ENCODE assay signal across 8 cellular contexts in the genomic region with DNA sequence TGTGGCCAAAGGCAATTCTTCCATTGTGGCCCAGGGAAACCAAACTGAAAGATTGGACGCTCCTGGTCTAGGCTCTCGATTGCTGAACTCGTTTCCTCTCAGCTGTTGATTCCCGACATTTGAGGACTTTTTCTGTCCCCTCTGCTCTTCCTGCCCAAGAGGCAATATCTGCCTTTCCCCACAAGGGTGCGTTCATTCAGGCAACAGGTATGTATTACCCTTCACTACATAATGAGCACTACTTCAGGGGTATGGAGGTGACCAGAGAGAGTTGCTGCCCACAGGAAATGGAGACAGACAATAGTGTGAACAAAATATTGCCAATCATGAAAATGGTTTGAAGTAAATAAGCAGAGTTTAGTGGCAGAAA. TPM values are rescaled to one million over a fixed set of nuclear protein-coding genes. Genes with fewer than 3 reads are reported as not detected.
DNase-seq lines count a peak whose midpoint lies in the region; ATAC-seq, FAIRE-seq and TF ChIP-seq lines count a peak whose summit lies in the region.

No MANE protein-coding gene starts in this region.

- peak in 4 of 5 donors; percentile 26 to 41 (median 30) for DNase-seq in CD4-positive, alpha-beta memory T cell
- peak; percentile 63 for DNase-seq in Karpas-422
- peak; percentile 14 to 52 (median 31) for DNase-seq in K562 (ENCODE audit: extremely low read depth in 1 of 4, low spot score in 3 of 4)
- DNase-seq in myocyte (ENCODE audit: low read depth), result peak; percentile 16
- no peak for DNase-seq in NCI-H1092 treated with DMSO at 0.1 percent for 48 hours (lab: John Stamatoyannopoulos, UW)

- H3K4me1 Mint-ChIP-seq in CD4-positive, alpha-beta memory T cell, result peaks cover 6 to 11% (median 6%) of the 10 kb centered on the region in 4 donors

- no peaks in the 10 kb centered on the region for H3K36me3 ChIP-seq in CD4-positive, alpha-beta memory T cell (ENCODE audit: insufficient read depth, low read length)
- H3K36me3 ChIP-seq in Karpas-422 (ENCODE audit: insufficient read depth, low read length) (no peaks in the 10 kb centered on the region), K562 (ENCODE audit: control insufficient read depth, insufficient read depth, low read length) (no peaks in the 10 kb centered on the region)

- no TSS peak for BruUV-seq in K562 (replicated peaks; lab: Mats Ljungman, UMichigan)

- H3K4me3 ChIP-seq in CD4-positive, alpha-beta memory T cell (ENCODE audit: low read length in 2 of 2), result peak overlapping the region in 1 of 2 donors; percentile 23
- H3K4me3 ChIP-seq in Karpas-422 (ENCODE audit: low read length) (no peak overlapping the region), K562 (no peak overlapping the region)

- H3K9me3 ChIP-seq in CD4-positive, alpha-beta memory T cell (ENCODE audit: control insufficient read depth in 1 of 2, low read length in 2 of 2), result no peaks in the 10 kb centered on the region
- H3K9me3 ChIP-seq in Karpas-422 (ENCODE audit: low read length) (no peaks in the 10 kb centered on the region), K562 (replicated peaks; ENCODE audit: control insufficient read depth, insufficient read depth, low read depth, low read length) (no peaks in the 10 kb centered on the region; the same call in 1 of the 2 replicates)

- peaks cover 0 to 4% (median 0%) of the 10 kb centered on the region in 8 donors for H3K9me3 Mint-ChIP-seq in CD4-positive, alpha-beta memory T cell

- H3K79me2 ChIP-seq in Karpas-422 (ENCODE audit: low read length) (no peaks in the 10 kb centered on the region), K562 (ENCODE audit: control insufficient read depth, insufficient read depth, low read length) (no peaks in the 10 kb centered on the region)

- no peaks in the 10 kb centered on the region for H3K36me3 Mint-ChIP-seq in CD4-positive, alpha-beta memory T cell

- TF ChIP-seq RAD21 in K562 (CRISPR knock-in tag; conservative IDR thresholded peaks at IDR 0.05 in 1 of 2, IDR thresholded peaks at IDR 0.05 in 1 of 2), result peak in 1 of 2 experiments; percentile 24; a peak in 2 of 4 replicates

- H3K4me1 ChIP-seq in CD4-positive, alpha-beta memory T cell (ENCODE audit: insufficient read depth, low read length), result no peaks in the 10 kb centered on the region
- H3K4me1 ChIP-seq in Karpas-422 (ENCODE audit: low read length) (no peaks in the 10 kb centered on the region), K562 (replicated peaks in 1 of 2; ENCODE audit: control insufficient read depth in 2 of 2, insufficient read depth in 2 of 2, low read length in 2 of 2) (peaks cover 0 to 4% of the 10 kb centered on the region in 2 experiments; a peak in 3 of 5 replicates)

- H3K9me1 ChIP-seq in K562 (ENCODE audit: control insufficient read depth, insufficient read depth, low read length), result no peaks in the 10 kb centered on the region

- peaks cover 3 to 11% of the 10 kb centered on the region in 2 donors for H3K27me3 Mint-ChIP-seq in CD4-positive, alpha-beta memory T cell

- peak in 2 of 3 experiments; percentile 31 to 47; a peak in 3 of 6 replicates for TF ChIP-seq CTCF in K562 (IDR thresholded peaks at IDR 0.05 in 2 of 3, conservative IDR thresholded peaks at IDR 0.05 in 1 of 3; ENCODE audit: insufficient read depth in 2 of 3, low read depth in 1 of 3, low read length in 3 of 3)

- peak; percentile 78 for ATAC-seq in GM19035 (IDR thresholded peaks at IDR 0.05; ENCODE audit: unreplicated experiment)
- peak; percentile 91 for ATAC-seq in K562
- no peak for ATAC-seq in HG02763 (IDR thresholded peaks at IDR 0.05; ENCODE audit: unreplicated experiment)
- ATAC-seq in GM19467 (IDR thresholded peaks at IDR 0.05; ENCODE audit: unreplicated experiment), result no peak

- H3K27ac ChIP-seq in CD4-positive, alpha-beta memory T cell (ENCODE audit: low read depth, low read length), result peak overlapping the region; percentile 21
- no peak overlapping the region for H3K27ac ChIP-seq in Karpas-422 (ENCODE audit: low read length)
- H3K27ac ChIP-seq in K562 (ENCODE audit: extremely low read depth, low read depth, low read length), result no peak overlapping the region

- CTCF ChIA-PET in CD4-positive, alpha-beta memory T cell (lab: Charles Lee; ENCODE audit: partially characterized antibody), result interaction anchor here (0.7 to 2.7 kb wide), 22 partner anchors 8 to 1566 kb away, joined by 3 to 38 read pairs (median 5); a partner anchor contains a TSS
- CTCF ChIA-PET in K562 (lab: Yijun Ruan, JAX; ENCODE audit: low intra/inter-chr PET ratio), result no interaction called here

- H3K4me2 ChIP-seq in Karpas-422 (ENCODE audit: low read depth, low read length, poor library complexity, severe bottlenecking) (no peak overlapping the region), K562 (ENCODE audit: insufficient read depth, low read length) (peak overlapping the region; percentile 41; the same call in 1 of the 2 replicates)

- 19% methylated on average over 5 of the region's 5 CpGs for WGBS in K562 (ENCODE audit: insufficient coverage, low coverage, missing lambda C conversion rate)

- POLR2A ChIA-PET in CD4-positive, alpha-beta memory T cell (lab: Charles Lee; ENCODE audit: partially characterized antibody), result interaction anchor here (2.0 kb wide), 1 partner anchor 24 kb away, joined by 7 read pairs; a partner anchor contains a TSS
- POLR2A ChIA-PET in K562 (lab: Yijun Ruan, JAX), result interaction anchor here (0.8 to 1.7 kb wide), 2 partner anchors 11 to 24 kb away, joined by 3 to 6 read pairs; a partner anchor contains a TSS

- no peak for TF ChIP-seq POLR2A in K562 (conservative IDR thresholded peaks at IDR 0.05)

- TF ChIP-seq EP300 in K562 (IDR thresholded peaks at IDR 0.05; ENCODE audit: low read length), result no peak

- no peak overlapping the region for H2AFZ ChIP-seq in Karpas-422 (ENCODE audit: low read length)
- H2AFZ ChIP-seq in K562 (ENCODE audit: low read depth, low read length), result peak overlapping the region; percentile 93

- in situ Hi-C loops in K562 (cut with MboI), result no loop called here

- H3K9me2 ChIP-seq in Karpas-422 (replicated peaks; ENCODE audit: insufficient read depth, low read length), result no peaks in the 10 kb centered on the region

- H3K9ac ChIP-seq in Karpas-422 (ENCODE audit: low read length) (no peak overlapping the region), K562 (ENCODE audit: insufficient read depth in 1 of 2, low read depth in 2 of 2, low read length in 2 of 2) (no peak overlapping the region)

- peak overlapping the region in 6 of 7 donors; percentile 3 to 92 (median 64) for H3K27ac Mint-ChIP-seq in CD4-positive, alpha-beta memory T cell

- no peaks in the 10 kb centered on the region for H3K27me3 ChIP-seq in CD4-positive, alpha-beta memory T cell (ENCODE audit: insufficient read depth, low read length)
- H3K27me3 ChIP-seq in Karpas-422 (ENCODE audit: low read length) (no peaks in the 10 kb centered on the region), K562 (ENCODE audit: control insufficient read depth in 2 of 2, insufficient read depth in 2 of 2, low read length in 2 of 2) (no peaks in the 10 kb centered on the region; a peak in 1 of 5 replicates)

- peak overlapping the region; percentile 73 to 90 (median 83) for H3K4me3 Mint-ChIP-seq in CD4-positive, alpha-beta memory T cell

- FAIRE-seq in K562 (lab: Jason Lieb, UNC), result peak; percentile 49

- H4K20me1 ChIP-seq in Karpas-422 (ENCODE audit: insufficient read depth, low read depth, low read length) (no peaks in the 10 kb centered on the region), K562 (replicated peaks; ENCODE audit: control insufficient read depth, insufficient read depth, low read length) (no peaks in the 10 kb centered on the region)

- intact Hi-C loops in CD4-positive, alpha-beta memory T cell (cut with micrococcal nuclease), result loop anchor here (1.0 kb wide), 1 partner anchor 24 kb away; a partner anchor contains a TSS
- intact Hi-C loops in K562 (cut with micrococcal nuclease), result no loop called here

RNA-seq across cellular contexts. Expression of a gene that starts 8.2 kb away (rescaled TPM):
- not detected for total RNA-seq in CD4-positive, alpha-beta memory T cell
- not detected for polyA plus RNA-seq in CD4-positive, alpha-beta memory T cell
- not detected in 2 replicates for total RNA-seq in Karpas-422 (2014; rRNA removed; shearing (Covaris generic); ENCODE audit: low replicate concordance)
- total RNA-seq in K562 (2011; cell fraction: chromatin; rRNA removed; ENCODE audit: low replicate concordance), result not detected in 2 replicates
- total RNA-seq in K562 (2011; cell fraction: nucleolus; rRNA removed), result not detected in 2 replicates
- total RNA-seq in K562 (2011; cell fraction: nucleoplasm; rRNA removed), result not detected in 2 replicates
- total RNA-seq in K562 (2014; rRNA removed) (not detected in 2 replicates), K562 (2014; rRNA removed; fragmentation: Illumina TruSeq; extraction: Trizol) (not detected in 2 replicates), K562 (2015; rRNA removed; fragmentation: Illumina TruSeq; extraction: Trizol) (not detected in 2 replicates), K562 (2021) (not detected in 2 replicates), myocyte (not detected in 2 replicates)
- polyA plus RNA-seq in K562 (2011; rRNA removed) (not detected in 2 replicates), K562 (2014; fragmentation: Illumina TruSeq; extraction: Trizol) (not detected in 2 replicates), K562 (2014; fragmentation: Nextera tagmentation; extraction: Ambion mirVana) (not detected), K562 (2014; rRNA removed) (not detected in 2 replicates)
- not detected in 2 replicates for polyA plus RNA-seq in K562 (2011; cell fraction: cytosol; rRNA removed)
- polyA plus RNA-seq in K562 (2011; cell fraction: nucleus; rRNA removed), result not detected in 2 replicates
- polyA plus RNA-seq in K562 (2012), result not detected in 2 replicates
- not detected in 2 replicates for polyA minus RNA-seq in K562 (2011; rRNA and poly(A)+ RNA removed)
- not detected in 2 replicates for polyA minus RNA-seq in K562 (2011; cell fraction: cytosol; rRNA and poly(A)+ RNA removed)
- not detected in 2 replicates for polyA minus RNA-seq in K562 (2011; cell fraction: nucleus; rRNA and poly(A)+ RNA removed)
- polyA plus RNA-seq in myocyte (2012), result not detected

RNA-seq across cellular contexts. Expression of a gene that starts 24.6 kb away (rescaled TPM):
- 10 to 100 TPM; 22.4 to 22.6 TPM for total RNA-seq in CD4-positive, alpha-beta memory T cell
- polyA plus RNA-seq in CD4-positive, alpha-beta memory T cell, result 10 to 100 TPM; 11.5 to 13.7 TPM
- 34.1 and 58.0 TPM in 2 replicates for total RNA-seq in Karpas-422 (2014; rRNA removed; shearing (Covaris generic); ENCODE audit: low replicate concordance)
- 11.0 and 19.9 TPM in 2 replicates for total RNA-seq in K562 (2011; cell fraction: chromatin; rRNA removed; ENCODE audit: low replicate concordance)
- 3.3 and 4.3 TPM in 2 replicates for total RNA-seq in K562 (2011; cell fraction: nucleolus; rRNA removed)
- 9.9 and 14.0 TPM in 2 replicates for total RNA-seq in K562 (2011; cell fraction: nucleoplasm; rRNA removed)
- total RNA-seq in K562 (2014; rRNA removed) (15.3 and 16.1 TPM in 2 replicates), K562 (2014; rRNA removed; fragmentation: Illumina TruSeq; extraction: Trizol) (20.2 and 22.8 TPM in 2 replicates), K562 (2015; rRNA removed; fragmentation: Illumina TruSeq; extraction: Trizol) (20.9 and 22.8 TPM in 2 replicates), K562 (2021) (11.6 and 12.4 TPM in 2 replicates), myocyte (31.6 and 36.0 TPM in 2 replicates)
- polyA plus RNA-seq in K562 (2011; rRNA removed) (14.6 and 17.3 TPM in 2 replicates), K562 (2014; fragmentation: Illumina TruSeq; extraction: Trizol) (15.5 and 16.3 TPM in 2 replicates), K562 (2014; fragmentation: Nextera tagmentation; extraction: Ambion mirVana) (10 to 100 TPM; 13.4 to 21.4 TPM), K562 (2014; rRNA removed) (11.9 and 15.0 TPM in 2 replicates)
- 4.5 and 7.6 TPM in 2 replicates for polyA plus RNA-seq in K562 (2011; cell fraction: cytosol; rRNA removed)
- polyA plus RNA-seq in K562 (2011; cell fraction: nucleus; rRNA removed), result 6.4 and 8.2 TPM in 2 replicates
- 12.2 and 12.3 TPM in 2 replicates for polyA plus RNA-seq in K562 (2012)
- 42.9 and 48.8 TPM in 2 replicates for polyA minus RNA-seq in K562 (2011; rRNA and poly(A)+ RNA removed)
- 6.6 and 12.0 TPM in 2 replicates for polyA minus RNA-seq in K562 (2011; cell fraction: cytosol; rRNA and poly(A)+ RNA removed)
- polyA minus RNA-seq in K562 (2011; cell fraction: nucleus; rRNA and poly(A)+ RNA removed), result 8.9 and 16.7 TPM in 2 replicates
- polyA plus RNA-seq in myocyte (2012), result 26.6 TPM

Comparison
In these comparisons a context has a peak if more than half of its experiments do, and no peak if none do; other contexts are left out.
1. ATAC-seq: peak in GM19035 (single experiment) and K562 (single experiment); none in HG02763 (single experiment) and GM19467 (single experiment).